Comparison of ENCODE assay signal across 14 cellular contexts in genomic region chr2:195029804-195030654, GRCh38.
"Had no signal": no experiment of that assay in that cellular context is flagged by ENCODE, and none has a peak within 500 bp of the region (broad histone marks: within the 10 kb centered on the region; RNA-seq: fewer than 3 reads in every experiment).

No MANE protein-coding gene starts in this region.

- H3K4me3 ChIP-seq: lung had no signal

- ATAC-seq: activated CD8-positive, alpha-beta memory T cell treated with anti-CD3 and anti-CD28 coated beads, Interleukin-2, amount 10 ng/mL, durations not matched to agents 7 days and 5 days; left cardiac atrium; naive thymus-derived CD8-positive, alpha-beta T cell had no signal

- DNase-seq: activated CD4-positive, alpha-beta T cell treated with anti-CD3 and anti-CD28 coated beads for 1 hour; activated CD4-positive, alpha-beta T cell treated with anti-CD3 and anti-CD28 coated beads, Interleukin-2, amount 50 U/mL, for 48 hours; activated CD8-positive, alpha-beta memory T cell treated with anti-CD3 and anti-CD28 coated beads, Interleukin-2, amount 10 ng/mL, durations not matched to agents 7 days and 5 days; activated gamma-delta T cell; activated naive CD8-positive, alpha-beta T cell treated with anti-CD3 and anti-CD28 coated beads, Interleukin-2, amount 10 ng/mL, durations not matched to agents 7 days and 5 days; activated T-cell treated with anti-CD3 and anti-CD28 coated beads, Interleukin-2, amount 50 U/mL, for 48 hours; anterior cingulate cortex; cerebellar nuclear complex; dermis blood vessel endothelial cell; left cardiac atrium; naive thymus-derived CD8-positive, alpha-beta T cell; stimulated activated CD4-positive, alpha-beta T cell treated with anti-CD3 and anti-CD28 coated beads, Interleukin-2, amount 100 ng/mL, for 48 hours; stimulated activated naive CD4-positive, alpha-beta T cell treated with Interleukin-2 at 50 U/mL for 16 hours had no signal
